In the genomic region with DNA sequence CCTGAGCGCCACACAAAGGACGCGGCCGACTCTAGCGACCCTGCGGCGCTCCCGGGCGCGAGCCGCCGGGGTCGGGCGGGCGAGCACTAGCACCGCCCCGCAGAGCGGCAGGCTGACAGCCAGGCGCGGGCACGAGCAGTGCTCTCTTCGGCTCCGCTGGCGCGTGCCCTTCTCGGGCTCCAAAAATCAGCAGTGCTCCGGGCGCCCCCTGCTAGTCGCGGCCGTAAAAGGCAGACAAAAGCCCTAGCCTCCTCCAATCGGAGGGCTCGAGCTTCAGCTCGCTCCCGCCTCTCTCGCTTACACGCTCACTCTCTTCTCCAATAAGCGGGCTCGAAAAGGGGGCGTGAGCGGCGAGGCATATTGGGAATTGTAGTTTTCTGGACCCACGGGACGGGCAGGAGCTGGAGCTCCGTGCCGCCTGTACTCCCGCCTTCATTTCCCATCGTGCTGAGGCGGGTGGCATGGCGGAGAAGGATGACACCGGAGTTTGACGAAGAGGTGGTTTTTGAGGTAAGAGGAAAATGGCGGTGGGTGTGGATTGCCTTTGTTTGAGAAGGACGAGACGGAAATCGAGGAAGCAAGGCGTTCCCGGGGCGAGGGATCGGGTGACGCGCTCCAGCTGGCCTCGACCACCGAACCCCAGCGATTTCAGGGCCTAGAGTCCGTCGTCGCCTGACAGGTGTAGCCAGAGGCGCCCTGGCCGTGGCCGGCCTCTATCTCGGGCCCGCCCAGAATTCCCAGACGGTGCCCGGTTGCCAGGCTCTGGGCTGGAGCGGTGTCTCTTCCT, we compare ENCODE assay signal across 8 cellular contexts. TPM values are rescaled to one million over a fixed set of nuclear protein-coding genes. Genes with fewer than 3 reads are reported as not detected.
DNase-seq lines count a peak whose midpoint lies in the region; ATAC-seq and TF ChIP-seq lines count a peak whose summit lies in the region.

A gene (minus strand): TSS at position 91 of the 787 bp plus-strand sequence. CDS start 227 bp downstream, outside the sequence.
A gene with protein sequence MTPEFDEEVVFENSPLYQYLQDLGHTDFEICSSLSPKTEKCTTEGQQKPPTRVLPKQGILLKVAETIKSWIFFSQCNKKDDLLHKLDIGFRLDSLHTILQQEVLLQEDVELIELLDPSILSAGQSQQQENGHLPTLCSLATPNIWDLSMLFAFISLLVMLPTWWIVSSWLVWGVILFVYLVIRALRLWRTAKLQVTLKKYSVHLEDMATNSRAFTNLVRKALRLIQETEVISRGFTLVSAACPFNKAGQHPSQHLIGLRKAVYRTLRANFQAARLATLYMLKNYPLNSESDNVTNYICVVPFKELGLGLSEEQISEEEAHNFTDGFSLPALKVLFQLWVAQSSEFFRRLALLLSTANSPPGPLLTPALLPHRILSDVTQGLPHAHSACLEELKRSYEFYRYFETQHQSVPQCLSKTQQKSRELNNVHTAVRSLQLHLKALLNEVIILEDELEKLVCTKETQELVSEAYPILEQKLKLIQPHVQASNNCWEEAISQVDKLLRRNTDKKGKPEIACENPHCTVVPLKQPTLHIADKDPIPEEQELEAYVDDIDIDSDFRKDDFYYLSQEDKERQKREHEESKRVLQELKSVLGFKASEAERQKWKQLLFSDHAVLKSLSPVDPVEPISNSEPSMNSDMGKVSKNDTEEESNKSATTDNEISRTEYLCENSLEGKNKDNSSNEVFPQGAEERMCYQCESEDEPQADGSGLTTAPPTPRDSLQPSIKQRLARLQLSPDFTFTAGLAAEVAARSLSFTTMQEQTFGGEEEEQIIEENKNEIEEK (plus strand): TSS at position 431 of the 787 bp plus-strand sequence. CDS start 44 bp downstream, at position 475.

- H3K4me3 Mint-ChIP-seq in CD14-positive monocyte, result peak within 1 kb of the TSS; percentile 97 to 99
- H3K4me3 Mint-ChIP-seq in dendritic cell treated with granulocyte-macrophage colony-stimulating factor and Interleukin-4, amounts not matched to agents 40 ng/mL and 50 ng/mL, for 4 days, result peak within 1 kb of the TSS; percentile 87

- ATAC-seq in GM19351 (IDR thresholded peaks at IDR 0.05; ENCODE audit: unreplicated experiment) (peak; percentile 87), HG03521 (IDR thresholded peaks at IDR 0.05; ENCODE audit: unreplicated experiment) (peak; percentile 94), left lobe of liver (peak; percentile 86)

- H3K9me3 Mint-ChIP-seq in CD14-positive monocyte, result no peaks in the 10 kb centered on the region
- no peaks in the 10 kb centered on the region for H3K9me3 Mint-ChIP-seq in dendritic cell treated with granulocyte-macrophage colony-stimulating factor and Interleukin-4, amounts not matched to agents 40 ng/mL and 50 ng/mL, for 4 days

- intact Hi-C loops in CD14-positive monocyte (cut with micrococcal nuclease), result loop anchor here (5.0 to 10.0 kb wide), 3 partner anchors 85 to 103 kb away; no protein-coding TSS in a partner anchor
- intact Hi-C loops in dendritic cell treated with granulocyte-macrophage colony-stimulating factor and Interleukin-4, amounts not matched to agents 40 ng/mL and 50 ng/mL, for 4 days (cut with micrococcal nuclease), result loop anchor here (1.0 to 5.0 kb wide), 4 partner anchors 85 to 257 kb away; a partner anchor contains a TSS

- peaks cover 0 to 5% of the 10 kb centered on the region in 2 donors for H3K36me3 Mint-ChIP-seq in CD14-positive monocyte
- peaks cover 24% of the 10 kb centered on the region for H3K36me3 Mint-ChIP-seq in dendritic cell treated with granulocyte-macrophage colony-stimulating factor and Interleukin-4, amounts not matched to agents 40 ng/mL and 50 ng/mL, for 4 days (ENCODE audit: low read depth)

- peak within 1 kb of the TSS; percentile 91 to 97 (median 95) for H3K27ac Mint-ChIP-seq in CD14-positive monocyte
- peak within 1 kb of the TSS; percentile 89 for H3K27ac Mint-ChIP-seq in dendritic cell treated with granulocyte-macrophage colony-stimulating factor and Interleukin-4, amounts not matched to agents 40 ng/mL and 50 ng/mL, for 4 days

- peaks cover 42% of the 10 kb centered on the region for H3K4me1 Mint-ChIP-seq in CD14-positive monocyte
- peaks cover 40% of the 10 kb centered on the region for H3K4me1 Mint-ChIP-seq in dendritic cell treated with granulocyte-macrophage colony-stimulating factor and Interleukin-4, amounts not matched to agents 40 ng/mL and 50 ng/mL, for 4 days (ENCODE audit: low read depth)

- DNase-seq in CD14-positive monocyte (ENCODE audit: low spot score), result peak; percentile 98
- DNase-seq in NCI-H69 (lab: John Stamatoyannopoulos, UW), result peak; percentile 100
- DNase-seq in activated CD4-positive, alpha-beta T cell treated with anti-CD3 and anti-CD28 coated beads, Interleukin-2, amount 50 U/mL, for 24 hours (ENCODE audit: low read depth in 1 of 2, low spot score in 1 of 2), result peak; percentile 92 to 98
- DNase-seq in left lobe of liver (ENCODE audit: low spot score), result peak; percentile 99
- peak; percentile 97 for DNase-seq in stimulated activated CD4-positive, alpha-beta T cell treated with anti-CD3 and anti-CD28 coated beads, Interleukin-2, amount 100 ng/mL, for 4 hours (ENCODE audit: low read depth)

- H3K27me3 Mint-ChIP-seq in CD14-positive monocyte (ENCODE audit: low read depth in 3 of 3), result no peaks in the 10 kb centered on the region
- no peaks in the 10 kb centered on the region for H3K27me3 Mint-ChIP-seq in dendritic cell treated with granulocyte-macrophage colony-stimulating factor and Interleukin-4, amounts not matched to agents 40 ng/mL and 50 ng/mL, for 4 days

- peak; percentile 72 for TF ChIP-seq CTCF in CD14-positive monocyte (IDR thresholded peaks at IDR 0.05)

RNA-seq across cellular contexts. Expression of the first gene that starts in this region (rescaled TPM):
- polyA plus RNA-seq in CD14-positive monocyte, result 1 to 10 TPM; 4.0 to 5.3 TPM
- 4.7 TPM for total RNA-seq in left lobe of liver

RNA-seq across cellular contexts. Expression of the second gene that starts in this region (rescaled TPM):
- 10 to 100 TPM; 14.6 to 16.7 TPM for polyA plus RNA-seq in CD14-positive monocyte
- 20.2 TPM for total RNA-seq in left lobe of liver

Comparison
In these comparisons a context has a peak if more than half of its experiments do, and no peak if none do; other contexts are left out.
1. Peak in every context shown above with its lines: DNase-seq and ATAC-seq.